ENCODE assay signal across 13 cellular contexts in genomic region chr5:68420476-68421344, GRCh38.
DNase-seq lines count a peak whose midpoint lies in the region; ATAC-seq and TF ChIP-seq lines count a peak whose summit lies in the region.
"Had no signal": no experiment of that assay in that cellular context is flagged by ENCODE, and none has a peak within 500 bp of the region (broad histone marks: within the 10 kb centered on the region; RNA-seq: fewer than 3 reads in every experiment).

No MANE protein-coding gene starts in this region.

- TF ChIP-seq POLR2A in stomach (IDR thresholded peaks at IDR 0.05) (no peak), esophagus muscularis mucosa (IDR thresholded peaks at IDR 0.05; ENCODE audit: low read depth) (no peak)

- H3K4me1 ChIP-seq in adipocyte (ENCODE audit: control insufficient read depth, insufficient read depth, low read length) (peaks cover 43% of the 10 kb centered on the region), stomach (peaks cover 5 to 37% (median 13%) of the 10 kb centered on the region in 4 donors), esophagus muscularis mucosa (peaks cover 14 to 30% (median 23%) of the 10 kb centered on the region in 4 donors)

- no peaks in the 10 kb centered on the region for H3K36me3 ChIP-seq in adipocyte (ENCODE audit: control insufficient read depth, insufficient read depth, low read length, severe bottlenecking)
- H3K36me3 ChIP-seq in stomach, result no peaks in the 10 kb centered on the region
- H3K36me3 ChIP-seq in esophagus muscularis mucosa, result no peaks in the 10 kb centered on the region

- H3K36me3 Mint-ChIP-seq in HFFc6 (ENCODE audit: low read depth), result no peaks in the 10 kb centered on the region
- no peaks in the 10 kb centered on the region for H3K36me3 Mint-ChIP-seq in naive thymus-derived CD8-positive, alpha-beta T cell
- H3K36me3 Mint-ChIP-seq in T-helper 2 cell treated with Interferon-gamma antibody and Interleukin-4, amounts not matched to agents 5 μg/mL and 100 μg/mL, for 36 hours (ENCODE audit: low read depth), result peaks cover 4% of the 10 kb centered on the region
- H3K36me3 Mint-ChIP-seq: CD14-positive monocyte had no signal

- intact Hi-C loops in stomach (cut with DNase I; ENCODE audit: low total_unique reads) (no loop called here), esophagus muscularis mucosa (cut with DNase I) (no loop called here)

- no peak for ATAC-seq in naive thymus-derived CD8-positive, alpha-beta T cell
- no peak for ATAC-seq in GM21723 (IDR thresholded peaks at IDR 0.05; ENCODE audit: unreplicated experiment)
- ATAC-seq: activated CD8-positive, alpha-beta T cell treated with anti-CD3 and anti-CD28 coated beads for 36 hours had no signal

- TF ChIP-seq CTCF in HFFc6 (IDR thresholded peaks at IDR 0.05), result no peak
- TF ChIP-seq CTCF in stomach (IDR thresholded peaks at IDR 0.05), result no peak
- no peak for TF ChIP-seq CTCF in esophagus muscularis mucosa (IDR thresholded peaks at IDR 0.05)

- H3K4me3 ChIP-seq in adipocyte (ENCODE audit: low read length) (no peak overlapping the region), stomach (no peak overlapping the region), esophagus muscularis mucosa (no peak overlapping the region)

- H3K9me3 ChIP-seq in adipocyte (ENCODE audit: control insufficient read depth, low read length), result no peaks in the 10 kb centered on the region
- H3K9me3 ChIP-seq in stomach, result no peaks in the 10 kb centered on the region
- no peaks in the 10 kb centered on the region for H3K9me3 ChIP-seq in esophagus muscularis mucosa

- no peak overlapping the region for H3K4me3 Mint-ChIP-seq in HFFc6
- H3K4me3 Mint-ChIP-seq in naive thymus-derived CD8-positive, alpha-beta T cell, result no peak overlapping the region
- H3K4me3 Mint-ChIP-seq in T-helper 2 cell treated with Interferon-gamma antibody and Interleukin-4, amounts not matched to agents 5 μg/mL and 100 μg/mL, for 36 hours, result no peak overlapping the region
- H3K4me3 Mint-ChIP-seq: activated CD8-positive, alpha-beta T cell treated with anti-CD3 and anti-CD28 coated beads for 36 hours; CD14-positive monocyte; dendritic cell treated with granulocyte-macrophage colony-stimulating factor and Interleukin-4, amounts not matched to agents 40 ng/mL and 50 ng/mL, for 4 days had no signal

- H3K27me3 ChIP-seq in adipocyte (replicated peaks; ENCODE audit: control insufficient read depth, insufficient read depth, low read length) (no peaks in the 10 kb centered on the region), stomach (no peaks in the 10 kb centered on the region), esophagus muscularis mucosa (no peaks in the 10 kb centered on the region)

- WGBS in stomach, 5 donors, result 57 to 78% (median 71%) methylated on average over 10 of the region's 10 CpGs
- WGBS in esophagus muscularis mucosa, result 78% methylated on average over 10 of the region's 10 CpGs

- H3K27ac ChIP-seq in stomach (peak overlapping the region in 4 of 5 donors; percentile 17 to 63 (median 45)), esophagus muscularis mucosa (replicated peaks in 1 of 4) (peak overlapping the region in 1 of 4 donors; percentile 4)

- no peak for TF ChIP-seq EP300 in stomach (IDR thresholded peaks at IDR 0.05)
- TF ChIP-seq EP300 in esophagus muscularis mucosa (IDR thresholded peaks at IDR 0.05), result no peak

- H3K27ac Mint-ChIP-seq in HFFc6, result peak overlapping the region; percentile 72
- H3K27ac Mint-ChIP-seq in naive thymus-derived CD8-positive, alpha-beta T cell, result no peak overlapping the region
- H3K27ac Mint-ChIP-seq in T-helper 2 cell treated with Interferon-gamma antibody and Interleukin-4, amounts not matched to agents 5 μg/mL and 100 μg/mL, for 36 hours, result no peak overlapping the region
- H3K27ac Mint-ChIP-seq: activated CD8-positive, alpha-beta T cell treated with anti-CD3 and anti-CD28 coated beads for 36 hours had no signal

- H3K9ac ChIP-seq in adipocyte (ENCODE audit: low read length), result peak overlapping the region; percentile 83

- peaks cover 2% of the 10 kb centered on the region; the same call in 1 of the 2 replicates for H3K27me3 Mint-ChIP-seq in HFFc6 (ENCODE audit: insufficient read depth)
- no peaks in the 10 kb centered on the region for H3K27me3 Mint-ChIP-seq in naive thymus-derived CD8-positive, alpha-beta T cell
- H3K27me3 Mint-ChIP-seq in T-helper 2 cell treated with Interferon-gamma antibody and Interleukin-4, amounts not matched to agents 5 μg/mL and 100 μg/mL, for 36 hours (ENCODE audit: low read depth), result peaks cover 8% of the 10 kb centered on the region
- H3K27me3 Mint-ChIP-seq: activated CD8-positive, alpha-beta T cell treated with anti-CD3 and anti-CD28 coated beads for 36 hours had no signal

- H3K4me1 Mint-ChIP-seq in HFFc6 (ENCODE audit: low read depth), result peaks cover 87% of the 10 kb centered on the region
- H3K4me1 Mint-ChIP-seq in naive thymus-derived CD8-positive, alpha-beta T cell, result peaks cover 12 to 26% (median 13%) of the 10 kb centered on the region in 4 donors
- peaks cover 29% of the 10 kb centered on the region for H3K4me1 Mint-ChIP-seq in T-helper 2 cell treated with Interferon-gamma antibody and Interleukin-4, amounts not matched to agents 5 μg/mL and 100 μg/mL, for 36 hours (ENCODE audit: low read depth)

- POLR2A ChIA-PET in naive thymus-derived CD8-positive, alpha-beta T cell (lab: Charles Lee), result no interaction called here

- DNase-seq in HFFc6 (no peak), adipocyte (ENCODE audit: low read depth) (no peak), inferior parietal cortex (ENCODE audit: extremely low spot score) (peak; percentile 53), stomach (peak; percentile 52), esophagus muscularis mucosa (ENCODE audit: extremely low spot score) (no peak)
- no peak for DNase-seq in naive thymus-derived CD8-positive, alpha-beta T cell
- DNase-seq in T-helper 2 cell treated with Interferon-gamma antibody and Interleukin-4, amounts not matched to agents 5 μg/mL and 100 μg/mL, for 36 hours (ENCODE audit: low spot score), result no peak
- DNase-seq: activated CD8-positive, alpha-beta T cell treated with anti-CD3 and anti-CD28 coated beads for 36 hours; aorta; NCI-H1694 had no signal

- H3K9me3 Mint-ChIP-seq in HFFc6, result no peaks in the 10 kb centered on the region
- no peaks in the 10 kb centered on the region for H3K9me3 Mint-ChIP-seq in naive thymus-derived CD8-positive, alpha-beta T cell
- H3K9me3 Mint-ChIP-seq in T-helper 2 cell treated with Interferon-gamma antibody and Interleukin-4, amounts not matched to agents 5 μg/mL and 100 μg/mL, for 36 hours, result no peaks in the 10 kb centered on the region
- H3K9me3 Mint-ChIP-seq: activated CD8-positive, alpha-beta T cell treated with anti-CD3 and anti-CD28 coated beads for 36 hours; dendritic cell treated with granulocyte-macrophage colony-stimulating factor and Interleukin-4, amounts not matched to agents 40 ng/mL and 50 ng/mL, for 4 days had no signal

Comparison
In these comparisons a context has a peak if more than half of its experiments do, and no peak if none do; other contexts are left out.
1. DNase-seq: peak in inferior parietal cortex (single experiment) and stomach (single experiment); none in HFFc6 (single experiment), adipocyte (single experiment), naive thymus-derived CD8-positive, alpha-beta T cell (0 of 10), esophagus muscularis mucosa (single experiment) and T-helper 2 cell treated with Interferon-gamma antibody and Interleukin-4, amounts not matched to agents 5 μg/mL and 100 μg/mL, for 36 hours (single experiment).